In genomic region chr12:269216-269615, GRCh38 we compare ENCODE assay signal across 24 cellular contexts. TPM values are rescaled to one million over a fixed set of nuclear protein-coding genes. Genes with fewer than 3 reads are reported as not detected.
DNase-seq lines count a peak whose midpoint lies in the region; ATAC-seq and TF ChIP-seq lines count a peak whose summit lies in the region.
"Had no signal": no experiment of that assay in that cellular context is flagged by ENCODE, and none has a peak within 500 bp of the region (broad histone marks: within the 10 kb centered on the region; RNA-seq: fewer than 3 reads in every experiment).

No MANE protein-coding gene starts in this region.

- H3K9me3 Mint-ChIP-seq in activated T-helper 17 cell treated with anti-CD3 and anti-CD28 coated beads, Interleukin-2, amount 50 U/mL, for 72 hours: no peaks in the 10 kb centered on the region
- H3K9me3 Mint-ChIP-seq: activated naive CD8-positive, alpha-beta T cell treated with anti-CD3 and anti-CD28 coated beads, Interleukin-2, amount 10 ng/mL, durations not matched to agents 7 days and 5 days; CD8-positive, alpha-beta T cell; IgD-negative memory B cell; natural killer cell treated with Interleukin-12 subunit alpha and Interleukin-12 subunit beta and Interleukin-15 and Interleukin-18, amount 100 ng/mL, for 72 hours; stimulated activated memory B cell treated with anti-CD40 and anti-IgM and Interleukin-4, amounts not matched to agents 10 μg/mL and 1 μg/mL and 100 μg/mL, for 72 hours had no signal

- no peaks in the 10 kb centered on the region for H3K27me3 ChIP-seq in A673 (replicated peaks; ENCODE audit: insufficient read depth, low read depth, low read length, poor library complexity)

- H3K4me3 ChIP-seq in A673 (ENCODE audit: low read depth, low read length, poor library complexity, severe bottlenecking) (no peak overlapping the region), LNCaP clone FGC (ENCODE audit: low read depth, low read length) (no peak overlapping the region)
- H3K4me3 ChIP-seq: transverse colon had no signal

- peak; percentile 30 for DNase-seq in A673 (ENCODE audit: low spot score)
- DNase-seq in LNCaP clone FGC (ENCODE audit: low read depth): peak; percentile 49
- DNase-seq in cerebellum (ENCODE audit: low spot score): peak; percentile 23
- DNase-seq in pons (ENCODE audit: low spot score): peak; percentile 22
- no peak for DNase-seq in GM10248 (ENCODE audit: extremely low spot score)
- no peak for DNase-seq in DMS153 treated with DMSO at 0.1 percent for 48 hours (lab: John Stamatoyannopoulos, UW; ENCODE audit: unreplicated experiment)
- no peak for DNase-seq in stimulated activated CD4-positive, alpha-beta T cell treated with anti-CD3 and anti-CD28 coated beads, Interleukin-4, amount 100 ng/mL, for 4 hours
- DNase-seq: activated CD4-positive, CD25-positive, alpha-beta regulatory T cell; activated naive CD8-positive, alpha-beta T cell treated with anti-CD3 and anti-CD28 coated beads, Interleukin-2, amount 10 ng/mL, durations not matched to agents 7 days and 5 days; CD8-positive, alpha-beta T cell; cerebellar nuclear complex; DMS79 treated with DMSO at 0.1 percent for 48 hours; NCI-H774; PC-3; stimulated activated CD4-positive, alpha-beta T cell treated with anti-CD3 and anti-CD28 coated beads, Interleukin-15, amount 100 ng/mL, for 24 hours; transverse colon had no signal

- H3K27ac Mint-ChIP-seq in activated T-helper 17 cell treated with anti-CD3 and anti-CD28 coated beads, Interleukin-2, amount 50 U/mL, for 72 hours: no peak overlapping the region
- H3K27ac Mint-ChIP-seq: activated naive CD8-positive, alpha-beta T cell treated with anti-CD3 and anti-CD28 coated beads, Interleukin-2, amount 10 ng/mL, durations not matched to agents 7 days and 5 days; CD8-positive, alpha-beta T cell; IgD-negative memory B cell; stimulated activated memory B cell treated with anti-CD40 and anti-IgM and Interleukin-4, amounts not matched to agents 10 μg/mL and 1 μg/mL and 100 μg/mL, for 72 hours had no signal

- no peak for ATAC-seq in activated T-helper 17 cell treated with anti-CD3 and anti-CD28 coated beads, Interleukin-2, amount 50 U/mL, for 72 hours (replicated peaks)
- ATAC-seq: CD8-positive, alpha-beta T cell; natural killer cell treated with Interleukin-12 subunit alpha and Interleukin-12 subunit beta and Interleukin-15 and Interleukin-18, amount 100 ng/mL, for 72 hours; PC-3; stimulated activated memory B cell treated with anti-CD40 and anti-IgM and Interleukin-4, amounts not matched to agents 10 μg/mL and 1 μg/mL and 100 μg/mL, for 72 hours had no signal

- no TSS peak for BruUV-seq in A673 (replicated peaks; lab: Mats Ljungman, UMichigan)

- H3K9me3 ChIP-seq in A673 (ENCODE audit: low read depth, low read length, poor library complexity, severe bottlenecking): no peaks in the 10 kb centered on the region
- H3K9me3 ChIP-seq: transverse colon had no signal

- TF ChIP-seq CTCF in A673 (conservative IDR thresholded peaks at IDR 0.05; ENCODE audit: low read depth, low read length): no peak
- TF ChIP-seq CTCF in LNCaP clone FGC (IDR thresholded peaks at IDR 0.05; ENCODE audit: control insufficient read depth, extremely low read depth, insufficient read depth): no peak
- no peak for TF ChIP-seq CTCF in GM10248 (IDR thresholded peaks at IDR 0.05; ENCODE audit: control extremely low read depth, extremely low read depth, low read depth, missing control alignments)

- CTCF ChIA-PET in A673 (lab: Charles Lee): no interaction called here
- CTCF ChIA-PET in GM10248 (lab: Yijun Ruan, JAX): interaction anchor here (1.1 kb wide), 1 partner anchor 263 kb away, joined by 3 read pairs; no protein-coding TSS in a partner anchor

- H3K4me1 Mint-ChIP-seq in activated T-helper 17 cell treated with anti-CD3 and anti-CD28 coated beads, Interleukin-2, amount 50 U/mL, for 72 hours: no peaks in the 10 kb centered on the region
- H3K4me1 Mint-ChIP-seq: stimulated activated memory B cell treated with anti-CD40 and anti-IgM and Interleukin-4, amounts not matched to agents 10 μg/mL and 1 μg/mL and 100 μg/mL, for 72 hours had no signal

- H3K4me1 ChIP-seq in A673 (ENCODE audit: insufficient read depth, low read length, poor library complexity, severe bottlenecking): no peaks in the 10 kb centered on the region
- H3K4me1 ChIP-seq: transverse colon had no signal

- POLR2A ChIA-PET in A673 (lab: Charles Lee; ENCODE audit: low non-redundant PET): no interaction called here
- POLR2A ChIA-PET in GM10248 (lab: Yijun Ruan, JAX): no interaction called here

- no peak overlapping the region for H3K4me3 Mint-ChIP-seq in activated T-helper 17 cell treated with anti-CD3 and anti-CD28 coated beads, Interleukin-2, amount 50 U/mL, for 72 hours
- H3K4me3 Mint-ChIP-seq: activated naive CD8-positive, alpha-beta T cell treated with anti-CD3 and anti-CD28 coated beads, Interleukin-2, amount 10 ng/mL, durations not matched to agents 7 days and 5 days; CD8-positive, alpha-beta T cell; IgD-negative memory B cell; natural killer cell treated with Interleukin-12 subunit alpha and Interleukin-12 subunit beta and Interleukin-15 and Interleukin-18, amount 100 ng/mL, for 72 hours; stimulated activated memory B cell treated with anti-CD40 and anti-IgM and Interleukin-4, amounts not matched to agents 10 μg/mL and 1 μg/mL and 100 μg/mL, for 72 hours had no signal

- no peaks in the 10 kb centered on the region for H3K27me3 Mint-ChIP-seq in activated T-helper 17 cell treated with anti-CD3 and anti-CD28 coated beads, Interleukin-2, amount 50 U/mL, for 72 hours
- H3K27me3 Mint-ChIP-seq: natural killer cell treated with Interleukin-12 subunit alpha and Interleukin-12 subunit beta and Interleukin-15 and Interleukin-18, amount 100 ng/mL, for 72 hours; stimulated activated memory B cell treated with anti-CD40 and anti-IgM and Interleukin-4, amounts not matched to agents 10 μg/mL and 1 μg/mL and 100 μg/mL, for 72 hours had no signal

- H3K27ac ChIP-seq in A673 (ENCODE audit: low read depth, low read length, poor library complexity, severe bottlenecking): no peak overlapping the region
- H3K27ac ChIP-seq: transverse colon had no signal

- intact Hi-C loops in A673 (cut with micrococcal nuclease; ENCODE audit: unreplicated experiment): no loop called here

- H3K36me3 ChIP-seq in A673 (ENCODE audit: insufficient read depth, low read length, poor library complexity, severe bottlenecking): no peaks in the 10 kb centered on the region
- H3K36me3 ChIP-seq: transverse colon had no signal

- H3K36me3 Mint-ChIP-seq in activated T-helper 17 cell treated with anti-CD3 and anti-CD28 coated beads, Interleukin-2, amount 50 U/mL, for 72 hours (ENCODE audit: low read depth): no peaks in the 10 kb centered on the region
- H3K36me3 Mint-ChIP-seq: CD8-positive, alpha-beta T cell; IgD-negative memory B cell; natural killer cell treated with Interleukin-12 subunit alpha and Interleukin-12 subunit beta and Interleukin-15 and Interleukin-18, amount 100 ng/mL, for 72 hours; stimulated activated memory B cell treated with anti-CD40 and anti-IgM and Interleukin-4, amounts not matched to agents 10 μg/mL and 1 μg/mL and 100 μg/mL, for 72 hours had no signal

RNA-seq across cellular contexts. Expression of gene SLC6A13, which starts 6.6 kb away (rescaled TPM):
- total RNA-seq in A673 (2021) (not detected in 2 replicates), cerebellum (45.9 TPM)
- under 1 TPM in 1 of 2 donors, not detected in 1; 0.32 TPM for total RNA-seq in activated T-helper 17 cell treated with anti-CD3 and anti-CD28 coated beads, Interleukin-2, amount 50 U/mL, for 72 hours
- total RNA-seq: CD8-positive, alpha-beta T cell; kidney epithelial cell; mesenteric fat pad; PC-3; pulmonary artery endothelial cell; SK-MEL-5; transverse colon had no signal

RNA-seq across cellular contexts. Expression of gene SLC6A12, which starts 55.3 kb away (rescaled TPM):
- total RNA-seq in A673 (2021) (not detected in 2 replicates), cerebellum (11.1 TPM)
- total RNA-seq in activated T-helper 17 cell treated with anti-CD3 and anti-CD28 coated beads, Interleukin-2, amount 50 U/mL, for 72 hours: not detected
- total RNA-seq: activated naive CD8-positive, alpha-beta T cell treated with anti-CD3 and anti-CD28 coated beads, Interleukin-2, amount 10 ng/mL, durations not matched to agents 7 days and 5 days; CD8-positive, alpha-beta T cell; kidney epithelial cell; PC-3; pulmonary artery endothelial cell had no signal

Comparison
In these comparisons a context has a peak if more than half of its experiments do, and no peak if none do; other contexts are left out.
1. DNase-seq: peak in A673 (single experiment), LNCaP clone FGC (single experiment), cerebellum (single experiment) and pons (single experiment); none in GM10248 (single experiment), DMS153 treated with DMSO at 0.1 percent for 48 hours (single experiment) and stimulated activated CD4-positive, alpha-beta T cell treated with anti-CD3 and anti-CD28 coated beads, Interleukin-4, amount 100 ng/mL, for 4 hours (0 of 2).
2. RNA of gene SLC6A13, which starts 6.6 kb away (total RNA-seq): 45.9 TPM in cerebellum (single experiment); 0.32 TPM in activated T-helper 17 cell treated with anti-CD3 and anti-CD28 coated beads, Interleukin-2, amount 50 U/mL, for 72 hours and not detected in A673; every median in the first group is over 10 times any median in the second.
3. RNA of gene SLC6A12, which starts 55.3 kb away (total RNA-seq): 11.1 TPM in cerebellum (single experiment); not detected in activated T-helper 17 cell treated with anti-CD3 and anti-CD28 coated beads, Interleukin-2, amount 50 U/mL, for 72 hours and not detected in A673; every median in the first group is over 10 times any median in the second.